21 cellular contexts compared by ENCODE assay signal in genomic region chr10:129047001-129047400, GRCh38.
"Had no signal": no experiment of that assay in that cellular context is flagged by ENCODE, and none has a peak within 500 bp of the region (broad histone marks: within the 10 kb centered on the region; RNA-seq: fewer than 3 reads in every experiment).

No MANE protein-coding gene starts in this region.

- H3K9me3 ChIP-seq: stomach, testis, upper lobe of left lung had no signal

- H3K4me3 Mint-ChIP-seq: activated T-cell treated with anti-CD3 and anti-CD28 coated beads, Interleukin-2, amount 50 U/mL, for 24 hours; activated T-helper 17 cell treated with anti-CD3 and anti-CD28 coated beads, Interleukin-2, amount 50 U/mL, for 72 hours; natural killer cell treated with Interleukin-12 subunit alpha and Interleukin-12 subunit beta and Interleukin-15 and Interleukin-18, amount 100 ng/mL, for 72 hours; stimulated activated memory B cell treated with anti-CD40 and anti-IgM and Interleukin-4, amounts not matched to agents 10 μg/mL and 1 μg/mL and 100 μg/mL, for 72 hours; T-cell; T-helper 2 cell treated with Interferon-gamma antibody and Interleukin-4, amounts not matched to agents 5 μg/mL and 100 μg/mL, for 36 hours had no signal

- FAIRE-seq: TTC549 had no signal

- H3K79me2 ChIP-seq: parathyroid adenoma had no signal

- H3K9ac ChIP-seq: parathyroid adenoma had no signal

- H3K36me3 ChIP-seq: stomach, upper lobe of left lung, WERI-Rb-1 had no signal

- H3K4me3 ChIP-seq: skin epidermis, stomach, testis, upper lobe of left lung had no signal

- H3K4me1 ChIP-seq: parathyroid adenoma, stomach, testis, upper lobe of left lung had no signal

- DNase-seq: activated CD4-positive, CD25-positive, alpha-beta regulatory T cell treated with anti-CD3 and anti-CD28 coated beads, Interleukin-2, amount 50 U/mL, for 72 hours; activated T-cell treated with anti-CD3 and anti-CD28 coated beads, Interleukin-2, amount 50 U/mL, for 24 hours; cerebellar nuclear complex; foreskin melanocyte; glutamatergic neuron; hippocampal formation; stimulated activated CD4-positive, alpha-beta T cell treated with anti-CD3 and anti-CD28 coated beads, Interleukin-15, amount 100 ng/mL, for 24 hours; stomach; T-cell; testis; upper lobe of left lung; WERI-Rb-1 had no signal

- ATAC-seq: activated naive CD4-positive, alpha-beta T cell treated with anti-CD3 and anti-CD28 coated beads, Interleukin-2, amount 50 U/mL, for 72 hours; activated T-helper 17 cell treated with anti-CD3 and anti-CD28 coated beads, Interleukin-2, amount 50 U/mL, for 72 hours; natural killer cell treated with Interleukin-12 subunit alpha and Interleukin-12 subunit beta and Interleukin-15 and Interleukin-18, amount 100 ng/mL, for 72 hours; stimulated activated memory B cell treated with anti-CD40 and anti-IgM and Interleukin-4, amounts not matched to agents 10 μg/mL and 1 μg/mL and 100 μg/mL, for 72 hours; T-cell had no signal

- H3K27ac ChIP-seq: coronary artery, parathyroid adenoma, stomach, testis, upper lobe of left lung, WERI-Rb-1 had no signal

- H3K27ac Mint-ChIP-seq: activated naive CD4-positive, alpha-beta T cell treated with anti-CD3 and anti-CD28 coated beads, Interleukin-2, amount 50 U/mL, for 72 hours; activated T-cell treated with anti-CD3 and anti-CD28 coated beads, Interleukin-2, amount 50 U/mL, for 24 hours; activated T-helper 17 cell treated with anti-CD3 and anti-CD28 coated beads, Interleukin-2, amount 50 U/mL, for 72 hours; natural killer cell treated with Interleukin-12 subunit alpha and Interleukin-12 subunit beta and Interleukin-15 and Interleukin-18, amount 100 ng/mL, for 72 hours; stimulated activated memory B cell treated with anti-CD40 and anti-IgM and Interleukin-4, amounts not matched to agents 10 μg/mL and 1 μg/mL and 100 μg/mL, for 72 hours; T-cell; T-helper 2 cell treated with Interferon-gamma antibody and Interleukin-4, amounts not matched to agents 5 μg/mL and 100 μg/mL, for 36 hours had no signal

- H3K36me3 Mint-ChIP-seq: activated naive CD4-positive, alpha-beta T cell treated with anti-CD3 and anti-CD28 coated beads, Interleukin-2, amount 50 U/mL, for 72 hours; natural killer cell treated with Interleukin-12 subunit alpha and Interleukin-12 subunit beta and Interleukin-15 and Interleukin-18, amount 100 ng/mL, for 72 hours; stimulated activated memory B cell treated with anti-CD40 and anti-IgM and Interleukin-4, amounts not matched to agents 10 μg/mL and 1 μg/mL and 100 μg/mL, for 72 hours; T-cell had no signal

- H3K27me3 ChIP-seq: testis, upper lobe of left lung had no signal

- H2AFZ ChIP-seq: parathyroid adenoma had no signal

- H3K9me3 Mint-ChIP-seq: activated naive CD4-positive, alpha-beta T cell treated with anti-CD3 and anti-CD28 coated beads, Interleukin-2, amount 50 U/mL, for 72 hours; activated T-cell treated with anti-CD3 and anti-CD28 coated beads, Interleukin-2, amount 50 U/mL, for 24 hours; activated T-helper 17 cell treated with anti-CD3 and anti-CD28 coated beads, Interleukin-2, amount 50 U/mL, for 72 hours; natural killer cell treated with Interleukin-12 subunit alpha and Interleukin-12 subunit beta and Interleukin-15 and Interleukin-18, amount 100 ng/mL, for 72 hours; T-cell; T-helper 2 cell treated with Interferon-gamma antibody and Interleukin-4, amounts not matched to agents 5 μg/mL and 100 μg/mL, for 36 hours had no signal
